In the genomic region with DNA sequence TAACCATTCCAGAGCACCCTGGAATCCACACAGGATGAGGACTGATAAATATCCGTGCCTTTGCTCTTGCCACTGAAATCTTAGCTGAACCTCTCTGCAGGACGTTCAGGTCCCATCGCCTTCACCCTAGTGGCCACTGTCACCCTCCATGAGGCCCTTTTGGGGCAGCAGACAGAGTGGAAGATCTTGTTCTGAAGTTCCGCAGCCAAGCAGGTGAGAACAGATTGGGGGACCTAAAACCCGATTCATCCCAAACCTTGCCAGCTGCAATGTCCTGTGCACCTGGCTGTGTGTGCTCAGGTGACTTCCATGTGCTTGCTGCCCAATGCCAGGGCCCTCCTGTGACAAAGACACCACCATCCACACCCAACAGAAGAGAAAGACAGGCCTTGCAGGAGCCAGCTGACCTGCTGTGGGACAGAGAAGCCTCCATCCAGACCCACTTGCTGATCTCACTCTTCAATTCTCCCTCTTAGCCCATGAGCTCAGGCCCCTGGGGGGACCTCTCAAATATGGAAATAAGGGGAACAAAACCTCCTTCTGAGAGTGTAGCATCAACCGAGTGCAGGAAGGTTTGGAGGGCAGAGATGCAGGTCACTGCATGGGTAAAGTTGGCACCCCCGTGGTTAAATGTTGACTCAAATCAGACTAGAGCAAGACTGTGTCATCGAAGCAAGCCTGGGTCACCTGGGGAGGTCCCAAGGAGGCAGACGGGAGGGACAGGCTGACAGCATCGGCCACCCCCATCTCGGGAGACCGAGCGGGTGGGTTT, we compare ENCODE assay signal across 19 cellular contexts.
DNase-seq lines count a peak whose midpoint lies in the region; ATAC-seq and TF ChIP-seq lines count a peak whose summit lies in the region.
"Had no signal": no experiment of that assay in that cellular context is flagged by ENCODE, and none has a peak within 500 bp of the region (broad histone marks: within the 10 kb centered on the region; RNA-seq: fewer than 3 reads in every experiment).

No MANE protein-coding gene starts in this region.

- DNase-seq in T-helper 1 cell (no peak), H7 (peak; percentile 27), mesenteric fat pad (ENCODE audit: low spot score) (peak; percentile 86), spleen (peak; percentile 41), cerebellar nuclear complex (lab: John Stamatoyannopoulos, UW) (no peak), NK-92 (lab: John Stamatoyannopoulos, UW; ENCODE audit: unreplicated experiment) (no peak)
- DNase-seq: BE2C; Calu3; CD4-positive, alpha-beta memory T cell; GF-D8; GOT3; NCI-H1105; NCI-H2081; NCI-H2171 treated with DMSO at 0.1 percent for 48 hours; NCI-H446 treated with DMSO at 0.1 percent for 48 hours; Right ventricle myocardium superior had no signal

- no peak overlapping the region for H3K4me3 ChIP-seq in H7 (ENCODE audit: insufficient read depth, low read depth, low read length)
- no peak overlapping the region for H3K4me3 ChIP-seq in spleen
- H3K4me3 ChIP-seq: K562 had no signal

- no peak overlapping the region for H3K4me3 Mint-ChIP-seq in T-helper 1 cell treated with Interleukin-12 subunit alpha and Interleukin-12 subunit beta and Interleukin-4 antibody, amounts not matched to agents 30 μg/mL and 1 μg/mL, for 36 hours
- H3K4me3 Mint-ChIP-seq: CD4-positive, alpha-beta memory T cell had no signal

- ATAC-seq in GM19463 (IDR thresholded peaks at IDR 0.05; ENCODE audit: unreplicated experiment): no peak
- ATAC-seq: K562 had no signal

- H3K4me1 ChIP-seq in spleen: no peaks in the 10 kb centered on the region
- H3K4me1 ChIP-seq: BE2C had no signal

- intact Hi-C loops in spleen (cut with DNase I; ENCODE audit: low total_unique reads): no loop called here

- peaks cover 11% of the 10 kb centered on the region for H3K4me1 Mint-ChIP-seq in T-helper 1 cell treated with Interleukin-12 subunit alpha and Interleukin-12 subunit beta and Interleukin-4 antibody, amounts not matched to agents 30 μg/mL and 1 μg/mL, for 36 hours (ENCODE audit: low read depth)

- no peak for TF ChIP-seq CTCF in spleen (IDR thresholded peaks at IDR 0.05 in 8 of 11, conservative IDR thresholded peaks at IDR 0.05 in 3 of 11)

- no peaks in the 10 kb centered on the region for H3K27me3 ChIP-seq in H7 (ENCODE audit: control insufficient read depth, insufficient read depth, low read length)
- H3K27me3 ChIP-seq in spleen (replicated peaks in 1 of 7): peaks cover 0 to 44% (median 0%) of the 10 kb centered on the region in 7 donors

- peaks cover 3% of the 10 kb centered on the region for H3K27me3 Mint-ChIP-seq in T-helper 1 cell treated with Interleukin-12 subunit alpha and Interleukin-12 subunit beta and Interleukin-4 antibody, amounts not matched to agents 30 μg/mL and 1 μg/mL, for 36 hours (ENCODE audit: low read depth)

- H3K36me3 Mint-ChIP-seq in T-helper 1 cell treated with Interleukin-12 subunit alpha and Interleukin-12 subunit beta and Interleukin-4 antibody, amounts not matched to agents 30 μg/mL and 1 μg/mL, for 36 hours (ENCODE audit: low read depth): no peaks in the 10 kb centered on the region
- H3K36me3 Mint-ChIP-seq: CD4-positive, alpha-beta memory T cell had no signal

- H3K27ac Mint-ChIP-seq in T-helper 1 cell treated with Interleukin-12 subunit alpha and Interleukin-12 subunit beta and Interleukin-4 antibody, amounts not matched to agents 30 μg/mL and 1 μg/mL, for 36 hours: peak overlapping the region; percentile 15
- H3K27ac Mint-ChIP-seq: CD4-positive, alpha-beta memory T cell had no signal

- H3K27ac ChIP-seq in spleen: no peak overlapping the region

- no peaks in the 10 kb centered on the region for H3K36me3 ChIP-seq in H7 (replicated peaks; ENCODE audit: control insufficient read depth, insufficient read depth, low read length)
- H3K36me3 ChIP-seq in spleen: no peaks in the 10 kb centered on the region
- H3K36me3 ChIP-seq: BE2C had no signal

- no peaks in the 10 kb centered on the region for H3K9me3 Mint-ChIP-seq in T-helper 1 cell treated with Interleukin-12 subunit alpha and Interleukin-12 subunit beta and Interleukin-4 antibody, amounts not matched to agents 30 μg/mL and 1 μg/mL, for 36 hours

- no peak for TF ChIP-seq POLR2A in spleen (IDR thresholded peaks at IDR 0.05)

- H3K9me3 ChIP-seq in spleen: no peaks in the 10 kb centered on the region
- H3K9me3 ChIP-seq: BE2C had no signal

- WGBS in spleen, 5 donors: 85 to 89% (median 87%) methylated on average over 11 to 13 of the region's 13 CpGs

Comparison
In these comparisons a context has a peak if more than half of its experiments do, and no peak if none do; other contexts are left out.
1. DNase-seq: peak in H7 (single experiment), mesenteric fat pad (single experiment) and spleen (single experiment); none in T-helper 1 cell (0 of 5), cerebellar nuclear complex (0 of 2) and NK-92 (single experiment).